Comparison of ENCODE assay signal across 18 cellular contexts in genomic region chr2:30060562-30060961, GRCh38.
DNase-seq lines count a peak whose midpoint lies in the region; ATAC-seq, FAIRE-seq and TF ChIP-seq lines count a peak whose summit lies in the region.
"Had no signal": no experiment of that assay in that cellular context is flagged by ENCODE, and none has a peak within 500 bp of the region (broad histone marks: within the 10 kb centered on the region; RNA-seq: fewer than 3 reads in every experiment).

No MANE protein-coding gene starts in this region.

- peaks cover 0 to 3% (median 0%) of the 10 kb centered on the region in 3 experiments; a peak in 2 of 7 replicates for H3K36me3 Mint-ChIP-seq in H9 (ENCODE audit: insufficient read depth in 1 of 3, low read depth in 3 of 3)

- TF ChIP-seq POLR2A in H1 (IDR thresholded peaks at IDR 0.05; ENCODE audit: control extremely low read depth in 1 of 2, low read depth in 2 of 2, low read length in 2 of 2) = no peak

- H3K9ac ChIP-seq in H9 (ENCODE audit: extremely low read depth, insufficient read length, low read length) = no peak overlapping the region
- H3K9ac ChIP-seq in H1 (replicated peaks in 1 of 4; ENCODE audit: extremely low read depth in 1 of 4, low read depth in 3 of 4, low read length in 3 of 4) = no peak overlapping the region

- H3K36me3 ChIP-seq in heart right ventricle = no peaks in the 10 kb centered on the region
- H3K36me3 ChIP-seq in H1 (ENCODE audit: control insufficient read depth in 2 of 4, insufficient read depth in 4 of 4, low read length in 3 of 4) = no peaks in the 10 kb centered on the region

- H3K9me3 ChIP-seq in heart right ventricle (peaks cover 0 to 43% (median 14%) of the 10 kb centered on the region in 11 donors), H9 (ENCODE audit: control insufficient read depth, low read depth, low read length) (no peaks in the 10 kb centered on the region), H1 (ENCODE audit: insufficient read depth in 2 of 2, low read depth in 1 of 2, low read length in 1 of 2) (no peaks in the 10 kb centered on the region)

- no peak for FAIRE-seq in H1 (lab: Jason Lieb, UNC)
- FAIRE-seq: GM12891, GM18507, H54 had no signal

- H2BK15ac ChIP-seq in H9 (ENCODE audit: low read depth, low read length) (0 out of 2 replicates have a peak overlapping the region, but pooled peaks have one; percentile 28), H1 (ENCODE audit: low read length) (no peak overlapping the region)

- H3K4me3 ChIP-seq in heart right ventricle (no peak overlapping the region), H1 (ENCODE audit: extremely low read depth in 1 of 4, insufficient read depth in 2 of 4, low read depth in 3 of 4, low read length in 4 of 4) (no peak overlapping the region)
- H3K4me3 ChIP-seq: GM23338 had no signal

- no peak overlapping the region for H3K27ac Mint-ChIP-seq in H9
- H3K27ac Mint-ChIP-seq: CD4-positive, alpha-beta memory T cell; GM23338 had no signal

- H3K14ac ChIP-seq in H9 (ENCODE audit: insufficient read depth, low read length) (no peak overlapping the region), H1 (ENCODE audit: insufficient read length) (no peak overlapping the region)

- H4K5ac ChIP-seq in H9 (ENCODE audit: insufficient read length, low read depth, low read length) (no peak overlapping the region), H1 (ENCODE audit: insufficient read length, low read depth, low read length) (no peak overlapping the region)

- H3K18ac ChIP-seq in H9 (ENCODE audit: insufficient read length, low read depth, low read length) = no peak overlapping the region
- H3K18ac ChIP-seq in H1 (ENCODE audit: extremely low read depth, low read length) = no peak overlapping the region

- no peak for TF ChIP-seq CTCF in heart right ventricle (IDR thresholded peaks at IDR 0.05)
- TF ChIP-seq CTCF in H9 (conservative IDR thresholded peaks at IDR 0.05) = no peak
- no peak for TF ChIP-seq CTCF in H1 (IDR thresholded peaks at IDR 0.05; ENCODE audit: control extremely low read depth in 1 of 3, insufficient read depth in 1 of 3, low read depth in 1 of 3, low read length in 3 of 3)

- peaks cover 3% of the 10 kb centered on the region; the same call in 1 of the 2 replicates for H3K27me3 Mint-ChIP-seq in H9 (ENCODE audit: low read depth)

- peaks cover 3 to 7% of the 10 kb centered on the region in 2 experiments for H3K9me3 Mint-ChIP-seq in H9

- H3K4me1 Mint-ChIP-seq in H9 = no peaks in the 10 kb centered on the region
- H3K4me1 Mint-ChIP-seq: CD4-positive, alpha-beta memory T cell; GM23338 had no signal

- DNase-seq in heart right ventricle (peak in 1 of 2 donors; percentile 10), left cardiac atrium (no peak), H9 (no peak), H1 (ENCODE audit: low read depth in 1 of 2, low spot score in 2 of 2) (no peak), NCI-H748 (lab: John Stamatoyannopoulos, UW; ENCODE audit: unreplicated experiment) (no peak), HuH-7 (ENCODE audit: low spot score) (no peak)
- DNase-seq: C1 segment of cervical spinal cord; Calu3; CD4-positive, alpha-beta memory T cell; COR-L47; DMS53; DMS79 treated with DMSO at 0.1 percent for 48 hours; GF-D8; HCEC 1CT had no signal

- TF ChIP-seq EP300 in H1 (IDR thresholded peaks at IDR 0.05; ENCODE audit: borderline replicate concordance in 1 of 2, low read depth in 2 of 2, low read length in 2 of 2) = no peak

- H2AK5ac ChIP-seq in H9 (ENCODE audit: insufficient read length, low read length) (no peak overlapping the region), H1 (ENCODE audit: low read depth, low read length) (no peak overlapping the region)

- H3K4me2 ChIP-seq in H9 (ENCODE audit: insufficient read depth, insufficient read length, low read length) = no peak overlapping the region
- no peak overlapping the region for H3K4me2 ChIP-seq in H1 (ENCODE audit: insufficient read depth in 1 of 2, low read depth in 2 of 2, low read length in 2 of 2)
- H3K4me2 ChIP-seq: GM23338 had no signal

- H3K79me1 ChIP-seq in H9 (ENCODE audit: insufficient read depth, low read depth, low read length, poor library complexity, severe bottlenecking) (no peaks in the 10 kb centered on the region), H1 (ENCODE audit: low read depth, low read length) (no peaks in the 10 kb centered on the region)

- H3K79me2 ChIP-seq in H9 (ENCODE audit: insufficient read depth, low read length) (no peaks in the 10 kb centered on the region), H1 (ENCODE audit: control insufficient read depth in 1 of 2, insufficient read depth in 2 of 2, low read length in 2 of 2) (no peaks in the 10 kb centered on the region)

- H3K56ac ChIP-seq in H9 (ENCODE audit: insufficient read length, low read depth, low read length) (no peak overlapping the region), H1 (replicated peaks; ENCODE audit: insufficient read length, low read depth, low read length) (no peak overlapping the region)

- no peak overlapping the region for H3K27ac ChIP-seq in heart right ventricle
- H3K27ac ChIP-seq in H9 (ENCODE audit: insufficient read length, low read depth, low read length) = no peak overlapping the region
- no peak overlapping the region for H3K27ac ChIP-seq in H1 (ENCODE audit: low read depth, low read length)

- H4K20me1 ChIP-seq in H9 (ENCODE audit: control insufficient read depth, insufficient read depth, insufficient read length) (no peaks in the 10 kb centered on the region), H1 (replicated peaks in 1 of 2; ENCODE audit: control insufficient read depth in 1 of 2, insufficient read depth in 2 of 2, low read length in 2 of 2) (no peaks in the 10 kb centered on the region)

- H2BK12ac ChIP-seq in H9 (ENCODE audit: insufficient read length, low read depth, low read length) (no peak overlapping the region), H1 (ENCODE audit: low read depth, low read length) (no peak overlapping the region)

- H2AFZ ChIP-seq in H9 (ENCODE audit: low read length) (no peak overlapping the region), H1 (ENCODE audit: low read length) (peak overlapping the region; percentile 53; the same call in 1 of the 2 replicates)
- H2AFZ ChIP-seq: GM23338 had no signal

- H3T11ph ChIP-seq in H9 (ENCODE audit: low read length) = no peak overlapping the region

- POLR2A ChIA-PET in H1 (lab: Charles Lee; ENCODE audit: partially characterized antibody) = no interaction called here

- intact Hi-C loops in heart right ventricle (cut with DNase I) = loop anchor here in 1 of 10 donors (10.0 kb wide), 1 partner anchor 766 kb away; no protein-coding TSS in a partner anchor
- intact Hi-C loops in left cardiac atrium (cut with DNase I) = no loop called here

- no peak overlapping the region for H2BK20ac ChIP-seq in H9 (ENCODE audit: low read depth, low read length, poor library complexity, severe bottlenecking)
- H2BK20ac ChIP-seq in H1 (ENCODE audit: low read length) = no peak overlapping the region

- no peak overlapping the region for H3K4me3 Mint-ChIP-seq in H9
- H3K4me3 Mint-ChIP-seq: CD4-positive, alpha-beta memory T cell; GM23338 had no signal

- H3K4ac ChIP-seq in H9 (ENCODE audit: low read depth, low read length) (no peak overlapping the region), H1 (replicated peaks; ENCODE audit: insufficient read length, low read depth, low read length) (no peak overlapping the region)

- H4K91ac ChIP-seq in H9 (ENCODE audit: insufficient read length, low read depth, low read length) (no peak overlapping the region), H1 (replicated peaks; ENCODE audit: insufficient read length, low read length) (no peak overlapping the region)

- CTCF ChIA-PET in H1 (lab: Charles Lee; ENCODE audit: partially characterized antibody) = interaction anchor here (2.7 kb wide), 1 partner anchor 12 kb away, joined by 9 read pairs; no protein-coding TSS in a partner anchor

- H3K4me1 ChIP-seq in heart right ventricle (no peaks in the 10 kb centered on the region), H9 (ENCODE audit: insufficient read depth, low read length) (no peaks in the 10 kb centered on the region), H1 (replicated peaks in 1 of 4; ENCODE audit: control insufficient read depth in 3 of 4, insufficient read depth in 4 of 4, low read length in 3 of 4) (no peaks in the 10 kb centered on the region)

- TF ChIP-seq RAD21 in H1 (IDR thresholded peaks at IDR 0.05 in 1 of 2, conservative IDR thresholded peaks at IDR 0.05 in 1 of 2; ENCODE audit: low read depth in 2 of 2, low read length in 2 of 2) = no peak

- no peak overlapping the region for H4K8ac ChIP-seq in H9 (replicated peaks; ENCODE audit: insufficient read length, low read depth, low read length)
- H4K8ac ChIP-seq in H1 (ENCODE audit: extremely low read depth, insufficient read depth, low read length) = no peak overlapping the region

- H2BK120ac ChIP-seq in H9 (ENCODE audit: low read depth, low read length, poor library complexity, severe bottlenecking) (no peak overlapping the region), H1 (replicated peaks; ENCODE audit: low read depth, low read length) (no peak overlapping the region)

- WGBS in heart right ventricle, 2 donors = 54 to 62% methylated on average over 5 of the region's 5 CpGs
- no CpG with 5 or more reads among the region's 5 CpGs for WGBS in H9 (ENCODE audit: extremely low coverage, insufficient read length, low lambda C conversion rate)
- WGBS in H1 (ENCODE audit: extremely low coverage in 1 of 2, insufficient coverage in 1 of 2, insufficient read length in 1 of 2, insufficient replicate concordance in 2 of 2, low coverage in 1 of 2, low lambda C conversion rate in 2 of 2, missing lambda C conversion rate in 1 of 2), 2 experiments = 94% methylated on average over 5 of the region's 5 CpGs; no CpG with 5 or more reads in 1 of the 2 experiments

- H2BK5ac ChIP-seq in H9 (ENCODE audit: insufficient read length, low read length) (no peak overlapping the region), H1 (ENCODE audit: low read depth, low read length) (no peak overlapping the region)

- no peak overlapping the region for H3K23ac ChIP-seq in H9 (ENCODE audit: insufficient read length, low read depth, low read length)
- no peak overlapping the region for H3K23ac ChIP-seq in H1 (ENCODE audit: insufficient read length)

- no peaks in the 10 kb centered on the region for H3K23me2 ChIP-seq in H9 (ENCODE audit: insufficient read length, low read depth, low read length, poor library complexity, severe bottlenecking)
- H3K23me2 ChIP-seq in H1 (ENCODE audit: low read depth, low read length) = no peaks in the 10 kb centered on the region

- H3K27me3 ChIP-seq in heart right ventricle (peaks cover 0 to 12% (median 0%) of the 10 kb centered on the region in 7 donors), H9 (ENCODE audit: insufficient read depth, low read length) (no peaks in the 10 kb centered on the region), H1 (replicated peaks in 1 of 4; ENCODE audit: control insufficient read depth in 3 of 4, extremely low read depth in 1 of 4, insufficient read depth in 3 of 4, low read length in 3 of 4) (no peaks in the 10 kb centered on the region)

- ATAC-seq in heart right ventricle (peak in 7 of 8 donors; percentile 38 to 85 (median 61)), left cardiac atrium (no peak)
- ATAC-seq: GM23338 had no signal

TF ChIP-seq in H1, 55 proteins besides CTCF, POLR2A, EP300 and RAD21:
- TF ChIP-seq POLR2AphosphoS5 (IDR thresholded peaks at IDR 0.05; ENCODE audit: low read depth, low read length) = no peak
- no peak for TF ChIP-seq SP2 (IDR thresholded peaks at IDR 0.05; ENCODE audit: low read length)
- TF ChIP-seq ASH2L (IDR thresholded peaks at IDR 0.05; ENCODE audit: low read length) = no peak
TF ChIP-seq in H1: peak in this region for 0.

Comparison
In these comparisons a context has a peak if more than half of its experiments do, and no peak if none do; other contexts are left out.
1. ATAC-seq: peak in heart right ventricle (7 of 8); none in left cardiac atrium (0 of 2).